In genomic region chr19:43820861-43821215, GRCh38 we compare ENCODE assay signal across 9 cellular contexts. TPM values are rescaled to one million over a fixed set of nuclear protein-coding genes. Genes with fewer than 3 reads are reported as not detected.
DNase-seq lines count a peak whose midpoint lies in the region; ATAC-seq and TF ChIP-seq lines count a peak whose summit lies in the region.
"Had no signal": no experiment of that assay in that cellular context is flagged by ENCODE, and none has a peak within 500 bp of the region (broad histone marks: within the 10 kb centered on the region; RNA-seq: fewer than 3 reads in every experiment).

No MANE protein-coding gene starts in this region.

- no peak overlapping the region for H3K27ac Mint-ChIP-seq in central memory CD8-positive, alpha-beta T cell (ENCODE audit: low read depth)

- no peak for TF ChIP-seq POLR2A in vagina (IDR thresholded peaks at IDR 0.05)

- TF ChIP-seq CTCF in right atrium auricular region (IDR thresholded peaks at IDR 0.05) (no peak), vagina (IDR thresholded peaks at IDR 0.05) (no peak)

- peaks cover 83% of the 10 kb centered on the region for H3K27me3 Mint-ChIP-seq in central memory CD8-positive, alpha-beta T cell

- no peaks in the 10 kb centered on the region for H3K36me3 Mint-ChIP-seq in central memory CD8-positive, alpha-beta T cell (ENCODE audit: insufficient read depth)

- DNase-seq in right atrium auricular region (ENCODE audit: low spot score): no peak
- no peak for DNase-seq in cardiac septum (ENCODE audit: low spot score)
- DNase-seq in central memory CD8-positive, alpha-beta T cell (ENCODE audit: low spot score in 2 of 2): no peak
- no peak for DNase-seq in vagina (ENCODE audit: extremely low spot score in 2 of 2)
- DNase-seq in NCI-H2081 treated with DMSO at 0.1 percent for 48 hours (lab: John Stamatoyannopoulos, UW): no peak
- DNase-seq in NCI-H2081 (lab: John Stamatoyannopoulos, UW): no peak
- DNase-seq: COR-L47 had no signal

- H3K27ac ChIP-seq in right atrium auricular region (no peak overlapping the region), muscle layer of duodenum (ENCODE audit: low read length) (no peak overlapping the region), vagina (no peak overlapping the region)

- ATAC-seq in central memory CD8-positive, alpha-beta T cell (replicated peaks; ENCODE audit: extremely low read depth, poor library complexity, severe bottlenecking): no peak
- no peak for ATAC-seq in GM18907 (IDR thresholded peaks at IDR 0.05; ENCODE audit: unreplicated experiment)

- peaks cover 0 to 3% of the 10 kb centered on the region in 2 donors for H3K27me3 ChIP-seq in right atrium auricular region
- no peaks in the 10 kb centered on the region for H3K27me3 ChIP-seq in muscle layer of duodenum (ENCODE audit: low read depth, low read length)
- no peaks in the 10 kb centered on the region for H3K27me3 ChIP-seq in vagina

- peak overlapping the region; percentile 70 for H3K4me3 Mint-ChIP-seq in central memory CD8-positive, alpha-beta T cell

- no peaks in the 10 kb centered on the region for H3K9me3 Mint-ChIP-seq in central memory CD8-positive, alpha-beta T cell

- H3K9me3 ChIP-seq in right atrium auricular region: no peaks in the 10 kb centered on the region
- no peaks in the 10 kb centered on the region for H3K9me3 ChIP-seq in muscle layer of duodenum (ENCODE audit: control insufficient read depth in 1 of 2, low read length in 2 of 2)
- H3K9me3 ChIP-seq in vagina: no peaks in the 10 kb centered on the region

- H3K4me1 ChIP-seq in right atrium auricular region: peaks cover 0 to 7% of the 10 kb centered on the region in 2 donors
- H3K4me1 ChIP-seq in muscle layer of duodenum (ENCODE audit: control insufficient read depth in 1 of 2, insufficient read depth in 2 of 2, low read length in 2 of 2): no peaks in the 10 kb centered on the region
- peaks cover 7% of the 10 kb centered on the region for H3K4me1 ChIP-seq in vagina

- no peaks in the 10 kb centered on the region for H3K36me3 ChIP-seq in right atrium auricular region
- no peaks in the 10 kb centered on the region for H3K36me3 ChIP-seq in muscle layer of duodenum (ENCODE audit: control insufficient read depth in 1 of 2, insufficient read depth in 2 of 2, low read length in 2 of 2)
- H3K36me3 ChIP-seq in vagina: no peaks in the 10 kb centered on the region

- H3K4me3 ChIP-seq in right atrium auricular region: peak overlapping the region; percentile 50 to 53
- peak overlapping the region; percentile 59 to 67 for H3K4me3 ChIP-seq in muscle layer of duodenum (ENCODE audit: low read depth in 1 of 2, low read length in 2 of 2)
- H3K4me3 ChIP-seq in vagina: peak overlapping the region; percentile 28 to 48

- H3K4me1 Mint-ChIP-seq in central memory CD8-positive, alpha-beta T cell: peaks cover 10% of the 10 kb centered on the region

- intact Hi-C loops in cardiac septum (cut with DNase I) (no loop called here), vagina (cut with DNase I) (loop anchor here (10.0 kb wide), 1 partner anchor 114 kb away; the partner anchor contains the start of gene ZNF45)

RNA-seq across cellular contexts. Expression of gene ZNF283, which starts 6.3 kb away (rescaled TPM):
- 1 to 10 TPM; 4.5 to 6.5 TPM for total RNA-seq in right atrium auricular region
- total RNA-seq in cardiac septum: 15.2 TPM
- 7.9 TPM for total RNA-seq in vagina

RNA-seq across cellular contexts. Expression of gene LYPD5, which starts 18.6 kb away (rescaled TPM):
- total RNA-seq in right atrium auricular region: 1 to 10 TPM in 1 of 2 donors, under 1 TPM in 1; 0.63 to 3.9 TPM
- 1.3 TPM for total RNA-seq in cardiac septum
- total RNA-seq in vagina: 3.7 TPM

RNA-seq across cellular contexts. Expression of gene KCNN4, which starts 40.1 kb away (rescaled TPM):
- total RNA-seq in right atrium auricular region (1 to 10 TPM; 1.3 to 2.0 TPM), cardiac septum (0.43 TPM), vagina (16.2 TPM)
